In genomic region chr15:88880944-88881740, GRCh38 we compare ENCODE assay signal across 2 cellular contexts.
TF ChIP-seq lines count a peak whose summit lies in the region.

No MANE protein-coding gene starts in this region.

TF ChIP-seq in A549, 52 proteins besides CTCF, POLR2A, EP300 and RAD21:
- TF ChIP-seq KDM5A (IDR thresholded peaks at IDR 0.05) (no peak), ATOH8 (CRISPR knock-in tag; IDR thresholded peaks at IDR 0.05; ENCODE audit: low read depth) (no peak), FOSB (CRISPR knock-in tag; IDR thresholded peaks at IDR 0.05) (no peak), RARB (CRISPR knock-in tag; IDR thresholded peaks at IDR 0.05) (no peak), EHF (CRISPR knock-in tag; IDR thresholded peaks at IDR 0.05) (no peak), ZFP36 (IDR thresholded peaks at IDR 0.05; ENCODE audit: borderline replicate concordance, partially characterized antibody) (peak; percentile 51), HMGXB4 (CRISPR knock-in tag; IDR thresholded peaks at IDR 0.05; ENCODE audit: borderline replicate concordance) (no peak)

TF ChIP-seq in H1, 55 proteins besides CTCF, POLR2A, EP300 and RAD21:
- no peak for TF ChIP-seq CHD1 (IDR thresholded peaks at IDR 0.05; ENCODE audit: low read depth, low read length)
- TF ChIP-seq KDM1A (IDR thresholded peaks at IDR 0.05; ENCODE audit: borderline replicate concordance, low read length): peak; percentile 86
